Comparison of ENCODE assay signal across 18 cellular contexts in the genomic region with DNA sequence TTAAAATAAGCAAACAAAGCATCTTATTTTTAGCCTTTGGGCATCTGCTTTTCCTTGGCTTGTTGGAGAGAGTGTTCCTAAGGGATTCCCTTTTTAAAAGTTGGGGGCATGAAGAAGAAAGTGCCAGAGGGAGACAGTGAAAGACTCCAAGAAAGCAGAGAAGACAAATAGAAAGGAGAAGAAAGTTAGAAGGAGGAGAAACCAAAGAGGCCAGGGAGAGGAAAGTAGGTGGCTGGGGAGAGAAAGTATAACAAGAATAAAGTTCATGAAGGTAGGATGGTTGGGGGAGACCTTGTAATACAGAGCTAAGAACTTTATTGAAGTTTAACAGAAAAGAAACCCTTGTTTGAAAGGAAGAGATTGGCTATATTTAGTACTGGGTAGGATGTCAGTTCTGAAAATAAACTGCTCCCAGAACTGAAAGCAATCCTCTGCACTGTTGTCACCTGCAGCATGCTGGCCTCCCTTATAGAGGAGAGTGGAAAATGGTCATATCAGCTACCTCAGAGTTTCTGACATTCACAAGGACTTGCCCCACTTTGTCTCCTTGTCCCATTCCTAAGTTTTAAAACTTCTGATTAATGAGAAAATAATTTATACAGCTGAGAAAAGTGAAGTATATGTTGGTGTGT.
DNase-seq lines count a peak whose midpoint lies in the region; ATAC-seq and TF ChIP-seq lines count a peak whose summit lies in the region.
"Had no signal": no experiment of that assay in that cellular context is flagged by ENCODE, and none has a peak within 500 bp of the region (broad histone marks: within the 10 kb centered on the region; RNA-seq: fewer than 3 reads in every experiment).

No MANE protein-coding gene starts in this region.

- no peaks in the 10 kb centered on the region for H3K27me3 Mint-ChIP-seq in activated naive CD4-positive, alpha-beta T cell treated with anti-CD3 and anti-CD28 coated beads for 36 hours (ENCODE audit: low read depth)

- H3K36me3 ChIP-seq in MM.1S (replicated peaks; ENCODE audit: insufficient read depth, low read length): no peaks in the 10 kb centered on the region
- no peaks in the 10 kb centered on the region for H3K36me3 ChIP-seq in gastrocnemius medialis
- H3K36me3 ChIP-seq: BLaER1 treated with 17β-estradiol and CSF1 and Interleukin-3, amounts not matched to agents 10 nM and 100 nM had no signal

- H3K27ac ChIP-seq in MM.1S (ENCODE audit: low read length) (no peak overlapping the region), gastrocnemius medialis (peak overlapping the region; percentile 59 to 79 (median 72))
- H3K27ac ChIP-seq: BLaER1 treated with 17β-estradiol and CSF1 and Interleukin-3, amounts not matched to agents 10 nM and 100 nM had no signal

- H3K9me3 ChIP-seq in MM.1S (replicated peaks; ENCODE audit: insufficient read depth, low read length): no peaks in the 10 kb centered on the region
- no peaks in the 10 kb centered on the region for H3K9me3 ChIP-seq in gastrocnemius medialis

- in situ Hi-C loops in gastrocnemius medialis (cut with MboI; ENCODE audit: low sequenced_read_pairs in 4 of 4): no loop called here

- no peaks in the 10 kb centered on the region for H4K20me1 ChIP-seq in MM.1S (ENCODE audit: insufficient read depth, low read length)
- H4K20me1 ChIP-seq: BLaER1 treated with 17β-estradiol and CSF1 and Interleukin-3, amounts not matched to agents 10 nM and 100 nM had no signal

- H3K4me1 ChIP-seq in MM.1S (ENCODE audit: low read length) (peaks cover 23% of the 10 kb centered on the region), gastrocnemius medialis (peaks cover 3 to 24% of the 10 kb centered on the region in 2 donors)

- H3K27ac Mint-ChIP-seq in activated naive CD4-positive, alpha-beta T cell treated with anti-CD3 and anti-CD28 coated beads for 36 hours: no peak overlapping the region
- H3K27ac Mint-ChIP-seq: CD8-positive, alpha-beta T cell; GM23338; HFFc6 had no signal

- no peak for TF ChIP-seq POLR2A in gastrocnemius medialis (IDR thresholded peaks at IDR 0.05)

- intact Hi-C loops in Right ventricle myocardium superior (cut with DNase I) (no loop called here), cardiac septum (cut with DNase I) (no loop called here), left cardiac atrium (cut with DNase I) (no loop called here), gastrocnemius medialis (cut with DNase I; ENCODE audit: low total_unique reads) (no loop called here)
- intact Hi-C loops in activated naive CD4-positive, alpha-beta T cell treated with anti-CD3 and anti-CD28 coated beads for 36 hours (cut with micrococcal nuclease): no loop called here

- H3K4me1 Mint-ChIP-seq in activated naive CD4-positive, alpha-beta T cell treated with anti-CD3 and anti-CD28 coated beads for 36 hours (ENCODE audit: low read depth): no peaks in the 10 kb centered on the region

- peak overlapping the region; percentile 44 for H3K4me2 ChIP-seq in MM.1S (ENCODE audit: low read depth, low read length)
- H3K4me2 ChIP-seq: GM23338 had no signal

- H2AFZ ChIP-seq in MM.1S (ENCODE audit: low read length): no peak overlapping the region
- H2AFZ ChIP-seq: GM23338 had no signal

- no peaks in the 10 kb centered on the region for H3K27me3 ChIP-seq in MM.1S (replicated peaks; ENCODE audit: insufficient read depth, low read length)
- no peaks in the 10 kb centered on the region for H3K27me3 ChIP-seq in gastrocnemius medialis

- no peaks in the 10 kb centered on the region for H3K36me3 Mint-ChIP-seq in activated naive CD4-positive, alpha-beta T cell treated with anti-CD3 and anti-CD28 coated beads for 36 hours (ENCODE audit: low read depth)
- H3K36me3 Mint-ChIP-seq: CD8-positive, alpha-beta T cell had no signal

- H3K9me3 Mint-ChIP-seq in activated naive CD4-positive, alpha-beta T cell treated with anti-CD3 and anti-CD28 coated beads for 36 hours: peaks cover under 1% of the 10 kb centered on the region
- H3K9me3 Mint-ChIP-seq: CD8-positive, alpha-beta T cell had no signal

- CTCF ChIA-PET in activated naive CD4-positive, alpha-beta T cell treated with anti-CD3 and anti-CD28 coated beads for 36 hours (lab: Charles Lee): no interaction called here

- no peaks in the 10 kb centered on the region for H3K9me2 ChIP-seq in MM.1S (replicated peaks; ENCODE audit: insufficient read depth, low read length)

- no peaks in the 10 kb centered on the region for H3F3A ChIP-seq in MM.1S (ENCODE audit: insufficient read depth, low read length)

- DNase-seq in Right ventricle myocardium superior (no peak), cardiac septum (ENCODE audit: low spot score) (no peak), MM.1S (peak; percentile 31), left cardiac atrium (no peak), gastrocnemius medialis (peak in 1 of 2 donors; percentile 26), ureter (ENCODE audit: low spot score) (no peak)
- no peak for DNase-seq in activated naive CD4-positive, alpha-beta T cell treated with anti-CD3 and anti-CD28 coated beads for 36 hours
- DNase-seq: 8988T; Calu3; CD8-positive, alpha-beta T cell; DMS79 treated with DMSO at 0.1 percent for 48 hours; GF-D8; HCEC 1CT; HFFc6; IMR-90 had no signal

- ATAC-seq in Right ventricle myocardium superior (ENCODE audit: poor library complexity): peak; percentile 87
- ATAC-seq in left cardiac atrium: peak; percentile 37 to 63
- ATAC-seq in gastrocnemius medialis: peak; percentile 93 to 96
- ATAC-seq in HG02852 (IDR thresholded peaks at IDR 0.05; ENCODE audit: unreplicated experiment): no peak
- ATAC-seq: CD8-positive, alpha-beta T cell; GM23338 had no signal

- no peak overlapping the region for H3K9ac ChIP-seq in MM.1S (ENCODE audit: low read length)
- H3K9ac ChIP-seq: BLaER1 treated with 17β-estradiol and CSF1 and Interleukin-3, amounts not matched to agents 10 nM and 100 nM had no signal

- H3K4me3 ChIP-seq in MM.1S (ENCODE audit: low read length) (no peak overlapping the region; the same call in 1 of the 2 replicates), gastrocnemius medialis (peak overlapping the region in 1 of 4 donors; percentile 14)
- H3K4me3 ChIP-seq: BLaER1 treated with 17β-estradiol and CSF1 and Interleukin-3, amounts not matched to agents 10 nM and 100 nM; GM23338 had no signal

- H3K79me2 ChIP-seq in MM.1S (ENCODE audit: low read length): no peaks in the 10 kb centered on the region

- H3K4me3 Mint-ChIP-seq in activated naive CD4-positive, alpha-beta T cell treated with anti-CD3 and anti-CD28 coated beads for 36 hours: no peak overlapping the region
- H3K4me3 Mint-ChIP-seq: CD8-positive, alpha-beta T cell; GM23338; HFFc6 had no signal

- TF ChIP-seq CTCF in MM.1S (IDR thresholded peaks at IDR 0.05; ENCODE audit: low read length) (no peak), gastrocnemius medialis (IDR thresholded peaks at IDR 0.05 in 4 of 5, conservative IDR thresholded peaks at IDR 0.05 in 1 of 5) (no peak)
